16 cellular contexts compared by ENCODE assay signal in the genomic region with DNA sequence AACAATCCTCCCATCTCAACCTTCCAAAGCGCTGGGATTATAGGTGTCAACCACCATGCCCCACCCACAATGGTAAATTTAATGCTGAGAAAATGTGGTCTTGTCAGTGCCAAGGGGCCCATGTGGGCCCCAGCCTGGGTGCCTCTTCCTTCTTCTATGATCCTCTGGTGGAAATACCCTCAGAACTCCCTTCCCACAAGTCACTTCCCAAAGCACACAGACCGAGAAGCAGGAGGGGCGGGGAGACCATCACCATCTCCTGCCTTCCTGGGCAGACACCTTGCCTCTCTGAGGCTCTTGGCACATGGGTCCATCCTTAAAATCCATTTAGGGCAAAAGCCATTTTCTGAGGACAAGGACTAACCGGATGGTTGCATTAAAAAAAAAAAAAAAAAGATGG. TPM values are rescaled to one million over a fixed set of nuclear protein-coding genes. Genes with fewer than 3 reads are reported as not detected.
A peak's percentile ranks its signal among the peaks of the same experiment; 100 is the strongest.
DNase-seq lines count a peak whose midpoint lies in the region; ATAC-seq and TF ChIP-seq lines count a peak whose summit lies in the region.
"Had no signal": no experiment of that assay in that cellular context is flagged by ENCODE, and none has a peak within 500 bp of the region (broad histone marks: within the 10 kb centered on the region; RNA-seq: fewer than 3 reads in every experiment).

No MANE protein-coding gene starts in this region.

- peak overlapping the region; percentile 92 for H3K27ac Mint-ChIP-seq in stimulated activated naive CD8-positive, alpha-beta T cell treated with anti-CD3 and anti-CD28 coated beads, Interleukin-15, Interleukin-2, amounts not matched to agents 100 ng/mL and 50 ng/mL, for 24 hours
- H3K27ac Mint-ChIP-seq in activated CD4-positive, alpha-beta memory T cell treated with anti-CD3 and anti-CD28 coated beads for 36 hours = peak overlapping the region; percentile 87
- peak overlapping the region; percentile 76 to 88 (median 82) for H3K27ac Mint-ChIP-seq in immature natural killer cell
- no peak overlapping the region for H3K27ac Mint-ChIP-seq in type B pancreatic cell

- intact Hi-C loops in activated CD4-positive, alpha-beta memory T cell treated with anti-CD3 and anti-CD28 coated beads for 36 hours (cut with micrococcal nuclease) = no loop called here
- intact Hi-C loops in cardiac septum (cut with DNase I) = loop anchor here (5.0 to 10.0 kb wide), 2 partner anchors 56 to 249 kb away; no protein-coding TSS in a partner anchor

- no peak for TF ChIP-seq CTCF in type B pancreatic cell (conservative IDR thresholded peaks at IDR 0.05)

- H3K36me3 Mint-ChIP-seq in stimulated activated naive CD8-positive, alpha-beta T cell treated with anti-CD3 and anti-CD28 coated beads, Interleukin-15, Interleukin-2, amounts not matched to agents 100 ng/mL and 50 ng/mL, for 24 hours (ENCODE audit: low read depth) = no peaks in the 10 kb centered on the region
- H3K36me3 Mint-ChIP-seq in activated CD4-positive, alpha-beta memory T cell treated with anti-CD3 and anti-CD28 coated beads for 36 hours = no peaks in the 10 kb centered on the region
- H3K36me3 Mint-ChIP-seq in immature natural killer cell (peaks cover 0 to 7% (median 0%) of the 10 kb centered on the region in 3 donors), type B pancreatic cell (no peaks in the 10 kb centered on the region)

- peaks cover 90% of the 10 kb centered on the region for H3K4me1 Mint-ChIP-seq in stimulated activated naive CD8-positive, alpha-beta T cell treated with anti-CD3 and anti-CD28 coated beads, Interleukin-15, Interleukin-2, amounts not matched to agents 100 ng/mL and 50 ng/mL, for 24 hours (ENCODE audit: low read depth)
- H3K4me1 Mint-ChIP-seq in activated CD4-positive, alpha-beta memory T cell treated with anti-CD3 and anti-CD28 coated beads for 36 hours (ENCODE audit: low read depth) = peaks cover 78% of the 10 kb centered on the region
- peaks cover 88 to 98% of the 10 kb centered on the region in 2 donors for H3K4me1 Mint-ChIP-seq in immature natural killer cell
- H3K4me1 Mint-ChIP-seq in type B pancreatic cell (ENCODE audit: unreplicated experiment) = peaks cover 52% of the 10 kb centered on the region

- CTCF ChIA-PET in activated CD4-positive, alpha-beta memory T cell treated with anti-CD3 and anti-CD28 coated beads for 36 hours (lab: Charles Lee) = interaction anchor here (1.2 to 12.7 kb wide), 4 partner anchors 8 to 252 kb away, joined by 5 to 341 read pairs (median 36); no protein-coding TSS in a partner anchor

- ATAC-seq in stimulated activated naive CD8-positive, alpha-beta T cell treated with anti-CD3 and anti-CD28 coated beads, Interleukin-15, Interleukin-2, amounts not matched to agents 100 U/mL and 50 U/mL, for 24 hours = no peak
- ATAC-seq: body of pancreas, right cardiac atrium had no signal

- POLR2A ChIA-PET in activated CD4-positive, alpha-beta memory T cell treated with anti-CD3 and anti-CD28 coated beads for 36 hours (lab: Charles Lee) = interaction anchor here (1.3 kb wide), 1 partner anchor 13 kb away, joined by 6 read pairs; no protein-coding TSS in a partner anchor

- no peaks in the 10 kb centered on the region for H3K27me3 Mint-ChIP-seq in stimulated activated naive CD8-positive, alpha-beta T cell treated with anti-CD3 and anti-CD28 coated beads, Interleukin-15, Interleukin-2, amounts not matched to agents 100 ng/mL and 50 ng/mL, for 24 hours
- no peaks in the 10 kb centered on the region for H3K27me3 Mint-ChIP-seq in activated CD4-positive, alpha-beta memory T cell treated with anti-CD3 and anti-CD28 coated beads for 36 hours
- H3K27me3 Mint-ChIP-seq in immature natural killer cell (ENCODE audit: low read depth in 3 of 3) (peaks cover 0 to 7% (median 0%) of the 10 kb centered on the region in 3 donors), type B pancreatic cell (peaks cover 28% of the 10 kb centered on the region)

- no peaks in the 10 kb centered on the region for H3K9me3 Mint-ChIP-seq in stimulated activated naive CD8-positive, alpha-beta T cell treated with anti-CD3 and anti-CD28 coated beads, Interleukin-15, Interleukin-2, amounts not matched to agents 100 ng/mL and 50 ng/mL, for 24 hours
- no peaks in the 10 kb centered on the region for H3K9me3 Mint-ChIP-seq in activated CD4-positive, alpha-beta memory T cell treated with anti-CD3 and anti-CD28 coated beads for 36 hours
- H3K9me3 Mint-ChIP-seq in immature natural killer cell = no peaks in the 10 kb centered on the region
- H3K9me3 Mint-ChIP-seq in type B pancreatic cell = no peaks in the 10 kb centered on the region

- H3K4me3 Mint-ChIP-seq in stimulated activated naive CD8-positive, alpha-beta T cell treated with anti-CD3 and anti-CD28 coated beads, Interleukin-15, Interleukin-2, amounts not matched to agents 100 ng/mL and 50 ng/mL, for 24 hours = peak overlapping the region; percentile 68
- H3K4me3 Mint-ChIP-seq in activated CD4-positive, alpha-beta memory T cell treated with anti-CD3 and anti-CD28 coated beads for 36 hours = no peak overlapping the region
- peak overlapping the region; percentile 22 to 60 (median 51) for H3K4me3 Mint-ChIP-seq in immature natural killer cell
- no peak overlapping the region for H3K4me3 Mint-ChIP-seq in type B pancreatic cell

- DNase-seq in stimulated activated naive CD8-positive, alpha-beta T cell treated with anti-CD3 and anti-CD28 coated beads, Interleukin-15, Interleukin-2, amounts not matched to agents 100 U/mL and 50 U/mL, for 24 hours = no peak
- DNase-seq in activated CD4-positive, alpha-beta memory T cell treated with anti-CD3 and anti-CD28 coated beads for 36 hours = no peak
- DNase-seq in immature natural killer cell (no peak), type B pancreatic cell (ENCODE audit: extremely low spot score, unreplicated experiment) (no peak), cardiac septum (ENCODE audit: low spot score) (no peak), cerebellar nuclear complex (lab: John Stamatoyannopoulos, UW) (no peak)
- no peak for DNase-seq in effector CD4-positive, alpha-beta T cell
- DNase-seq: activated CD4-positive, alpha-beta T cell treated with anti-CD3 and anti-CD28 coated beads for 4 hours; head of caudate nucleus; midbrain; NCI-H146; NCI-H226; nucleus accumbens; right cardiac atrium had no signal

RNA-seq across cellular contexts. Expression of gene NOL4L, which starts 59.0 kb away (rescaled TPM):
- total RNA-seq in activated CD4-positive, alpha-beta memory T cell treated with anti-CD3 and anti-CD28 coated beads for 36 hours = 10 to 100 TPM; 21.8 to 22.1 TPM
- 10 to 100 TPM in 1 of 3 donors, 1 to 10 TPM in 2; 4.1 to 17.2 (median 9.6) TPM for polyA plus RNA-seq in immature natural killer cell
- total RNA-seq in type B pancreatic cell (ENCODE audit: low replicate concordance) = 27.7 and 44.5 TPM in 2 replicates
- total RNA-seq in cardiac septum = 10.4 TPM

Comparison
In these comparisons a context has a peak if more than half of its experiments do, and no peak if none do; other contexts are left out.
1. H3K4me3 Mint-ChIP-seq: peak in stimulated activated naive CD8-positive, alpha-beta T cell treated with anti-CD3 and anti-CD28 coated beads, Interleukin-15, Interleukin-2, amounts not matched to agents 100 ng/mL and 50 ng/mL, for 24 hours (single experiment) and immature natural killer cell (5 of 5); none in activated CD4-positive, alpha-beta memory T cell treated with anti-CD3 and anti-CD28 coated beads for 36 hours (single experiment) and type B pancreatic cell (single experiment).